22 cellular contexts compared by ENCODE assay signal in the genomic region with DNA sequence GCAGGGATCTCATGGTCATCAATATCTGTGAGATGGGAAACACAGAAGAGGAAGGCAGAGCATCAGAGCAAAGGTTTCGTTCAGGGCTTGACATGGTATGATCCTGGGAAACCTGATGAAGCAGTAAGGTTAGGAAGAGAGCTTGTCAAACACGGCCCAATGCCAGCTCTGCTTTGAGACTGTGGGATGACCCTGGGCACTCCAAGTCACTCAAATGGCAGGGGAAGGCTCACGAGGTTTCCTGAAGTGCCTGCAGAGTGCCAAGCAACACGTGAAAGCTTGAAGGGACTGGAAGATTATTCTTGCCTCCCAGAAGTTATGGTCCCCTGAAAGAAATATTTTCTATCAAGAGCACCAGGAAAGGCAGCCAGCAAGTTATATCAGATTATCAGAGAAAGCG. TPM values are rescaled to one million over a fixed set of nuclear protein-coding genes. Genes with fewer than 3 reads are reported as not detected.
DNase-seq lines count a peak whose midpoint lies in the region; ATAC-seq and TF ChIP-seq lines count a peak whose summit lies in the region.
"Had no signal": no experiment of that assay in that cellular context is flagged by ENCODE, and none has a peak within 500 bp of the region (broad histone marks: within the 10 kb centered on the region; RNA-seq: fewer than 3 reads in every experiment).

No MANE protein-coding gene starts in this region.

- H3K36me3 Mint-ChIP-seq in activated CD8-positive, alpha-beta T cell treated with anti-CD3 and anti-CD28 coated beads, Interleukin-2, amount 10 ng/mL, durations not matched to agents 7 days and 5 days (ENCODE audit: low read depth): peaks cover 59% of the 10 kb centered on the region
- H3K36me3 Mint-ChIP-seq in activated CD8-positive, alpha-beta T cell treated with anti-CD3 and anti-CD28 coated beads for 36 hours (ENCODE audit: low read depth): peaks cover 62% of the 10 kb centered on the region
- peaks cover 14% of the 10 kb centered on the region for H3K36me3 Mint-ChIP-seq in T-helper 17 cell (ENCODE audit: low read depth)
- peaks cover 65% of the 10 kb centered on the region for H3K36me3 Mint-ChIP-seq in stimulated activated memory B cell treated with anti-CD40 and anti-IgM and Interleukin-4, amounts not matched to agents 10 μg/mL and 1 μg/mL and 100 μg/mL, for 72 hours

- no peaks in the 10 kb centered on the region for H3K9me3 Mint-ChIP-seq in activated CD8-positive, alpha-beta T cell treated with anti-CD3 and anti-CD28 coated beads, Interleukin-2, amount 10 ng/mL, durations not matched to agents 7 days and 5 days (ENCODE audit: insufficient read depth)
- no peaks in the 10 kb centered on the region for H3K9me3 Mint-ChIP-seq in activated CD8-positive, alpha-beta T cell treated with anti-CD3 and anti-CD28 coated beads for 36 hours
- H3K9me3 Mint-ChIP-seq in stimulated activated memory B cell treated with anti-CD40 and anti-IgM and Interleukin-4, amounts not matched to agents 10 μg/mL and 1 μg/mL and 100 μg/mL, for 72 hours: no peaks in the 10 kb centered on the region
- H3K9me3 Mint-ChIP-seq: activated naive CD8-positive, alpha-beta T cell treated with anti-CD3 and anti-CD28 coated beads, Interleukin-2, amount 10 ng/mL, durations not matched to agents 7 days and 5 days; activated T-helper 17 cell treated with anti-CD3 and anti-CD28 coated beads, Interleukin-2, amount 50 U/mL, for 72 hours; nephron had no signal

- no peak for TF ChIP-seq CTCF in activated CD8-positive, alpha-beta T cell treated with anti-CD3 and anti-CD28 coated beads for 36 hours (IDR thresholded peaks at IDR 0.05)
- no peak for TF ChIP-seq CTCF in lower lobe of right lung (IDR thresholded peaks at IDR 0.05)

- H3K4me1 ChIP-seq in lower lobe of right lung: peaks cover 21% of the 10 kb centered on the region

- H3K4me3 ChIP-seq in lower lobe of right lung: no peak overlapping the region
- no peak overlapping the region for H3K4me3 ChIP-seq in H7 (ENCODE audit: insufficient read depth, low read depth, low read length)
- H3K4me3 ChIP-seq: BLaER1, cardiac muscle cell, gastroesophageal sphincter, K562, spleen had no signal

- H3K4me3 Mint-ChIP-seq in activated CD8-positive, alpha-beta T cell treated with anti-CD3 and anti-CD28 coated beads, Interleukin-2, amount 10 ng/mL, durations not matched to agents 7 days and 5 days: no peak overlapping the region
- H3K4me3 Mint-ChIP-seq in activated CD8-positive, alpha-beta T cell treated with anti-CD3 and anti-CD28 coated beads for 36 hours: no peak overlapping the region
- no peak overlapping the region for H3K4me3 Mint-ChIP-seq in T-helper 17 cell
- H3K4me3 Mint-ChIP-seq in stimulated activated memory B cell treated with anti-CD40 and anti-IgM and Interleukin-4, amounts not matched to agents 10 μg/mL and 1 μg/mL and 100 μg/mL, for 72 hours: no peak overlapping the region
- H3K4me3 Mint-ChIP-seq: activated naive CD8-positive, alpha-beta T cell treated with anti-CD3 and anti-CD28 coated beads, Interleukin-2, amount 10 ng/mL, durations not matched to agents 7 days and 5 days; activated T-helper 17 cell treated with anti-CD3 and anti-CD28 coated beads, Interleukin-2, amount 50 U/mL, for 72 hours had no signal

- POLR2A ChIA-PET in activated CD8-positive, alpha-beta T cell treated with anti-CD3 and anti-CD28 coated beads, Interleukin-2, amount 10 ng/mL, durations not matched to agents 7 days and 5 days (lab: Charles Lee): interaction anchor here (1.0 kb wide), 1 partner anchor 33 kb away, joined by 4 read pairs; no protein-coding TSS in a partner anchor
- POLR2A ChIA-PET in activated CD8-positive, alpha-beta T cell treated with anti-CD3 and anti-CD28 coated beads for 36 hours (lab: Charles Lee): no interaction called here

- ATAC-seq in activated CD8-positive, alpha-beta T cell treated with anti-CD3 and anti-CD28 coated beads, Interleukin-2, amount 10 ng/mL, durations not matched to agents 7 days and 5 days: no peak
- no peak for ATAC-seq in activated CD8-positive, alpha-beta T cell treated with anti-CD3 and anti-CD28 coated beads for 36 hours
- ATAC-seq in T-helper 17 cell (no peak), lower lobe of right lung (peak; percentile 61 to 68)
- ATAC-seq in stimulated activated memory B cell treated with anti-CD40 and anti-IgM and Interleukin-4, amounts not matched to agents 10 μg/mL and 1 μg/mL and 100 μg/mL, for 72 hours: no peak
- ATAC-seq: gastroesophageal sphincter, K562 had no signal

- intact Hi-C loops in activated CD8-positive, alpha-beta T cell treated with anti-CD3 and anti-CD28 coated beads for 36 hours (cut with micrococcal nuclease): no loop called here
- intact Hi-C loops in lower lobe of right lung (cut with DNase I): no loop called here

- H3K27me3 ChIP-seq in lower lobe of right lung (ENCODE audit: low read depth) (no peaks in the 10 kb centered on the region), H7 (ENCODE audit: control insufficient read depth, insufficient read depth, low read length) (no peaks in the 10 kb centered on the region)
- H3K27me3 ChIP-seq: BLaER1, cardiac muscle cell, gastroesophageal sphincter, spleen had no signal

- H3K27ac ChIP-seq in lower lobe of right lung: peak overlapping the region; percentile 4
- H3K27ac ChIP-seq: BLaER1, cardiac muscle cell, gastroesophageal sphincter, spleen had no signal

- CTCF ChIA-PET in activated CD8-positive, alpha-beta T cell treated with anti-CD3 and anti-CD28 coated beads, Interleukin-2, amount 10 ng/mL, durations not matched to agents 7 days and 5 days (lab: Charles Lee): interaction anchor here (1.0 to 1.4 kb wide), 3 partner anchors 9 to 28 kb away, joined by 3 to 8 read pairs (median 3); no protein-coding TSS in a partner anchor
- CTCF ChIA-PET in activated CD8-positive, alpha-beta T cell treated with anti-CD3 and anti-CD28 coated beads for 36 hours (lab: Charles Lee): interaction anchor here (1.3 to 1.8 kb wide), 3 partner anchors 9 to 132 kb away, joined by 3 to 5 read pairs (median 3); no protein-coding TSS in a partner anchor

- H3K9me3 ChIP-seq in T-helper 17 cell (ENCODE audit: control insufficient read depth, low read length, poor library complexity, severe bottlenecking) (no peaks in the 10 kb centered on the region), lower lobe of right lung (no peaks in the 10 kb centered on the region)
- H3K9me3 ChIP-seq: BLaER1, gastroesophageal sphincter, spleen had no signal

- DNase-seq in activated CD8-positive, alpha-beta T cell treated with anti-CD3 and anti-CD28 coated beads, Interleukin-2, amount 10 ng/mL, durations not matched to agents 7 days and 5 days: no peak
- DNase-seq in activated CD8-positive, alpha-beta T cell treated with anti-CD3 and anti-CD28 coated beads for 36 hours: no peak
- DNase-seq in T-helper 17 cell: no peak
- peak; percentile 56 for DNase-seq in lower lobe of right lung
- no peak for DNase-seq in H7
- no peak for DNase-seq in cerebellar cortex (ENCODE audit: low spot score)
- DNase-seq in NCI-H524 (lab: John Stamatoyannopoulos, UW): no peak
- DNase-seq: activated CD4-positive, alpha-beta T cell treated with anti-CD3 and anti-CD28 coated beads for 4 hours; activated naive CD8-positive, alpha-beta T cell treated with anti-CD3 and anti-CD28 coated beads, Interleukin-2, amount 10 ng/mL, durations not matched to agents 7 days and 5 days; NCI-H1694; NCI-H2171 treated with DMSO at 0.1 percent for 48 hours; NCI-H526 treated with DMSO at 0.1 percent for 48 hours; SHP77; spleen; stimulated activated CD4-positive, alpha-beta T cell treated with anti-CD3 and anti-CD28 coated beads, Interleukin-4, amount 100 ng/mL, for 4 hours had no signal

- H3K27me3 Mint-ChIP-seq in activated CD8-positive, alpha-beta T cell treated with anti-CD3 and anti-CD28 coated beads, Interleukin-2, amount 10 ng/mL, durations not matched to agents 7 days and 5 days (ENCODE audit: low read depth): no peaks in the 10 kb centered on the region
- H3K27me3 Mint-ChIP-seq in activated CD8-positive, alpha-beta T cell treated with anti-CD3 and anti-CD28 coated beads for 36 hours: no peaks in the 10 kb centered on the region
- H3K27me3 Mint-ChIP-seq in T-helper 17 cell: no peaks in the 10 kb centered on the region
- H3K27me3 Mint-ChIP-seq in stimulated activated memory B cell treated with anti-CD40 and anti-IgM and Interleukin-4, amounts not matched to agents 10 μg/mL and 1 μg/mL and 100 μg/mL, for 72 hours: no peaks in the 10 kb centered on the region
- H3K27me3 Mint-ChIP-seq: activated naive CD8-positive, alpha-beta T cell treated with anti-CD3 and anti-CD28 coated beads, Interleukin-2, amount 10 ng/mL, durations not matched to agents 7 days and 5 days; activated T-helper 17 cell treated with anti-CD3 and anti-CD28 coated beads, Interleukin-2, amount 50 U/mL, for 72 hours had no signal

- H3K36me3 ChIP-seq in lower lobe of right lung (peaks cover 78% of the 10 kb centered on the region), H7 (replicated peaks; ENCODE audit: control insufficient read depth, insufficient read depth, low read length) (peaks cover 17% of the 10 kb centered on the region)

- H3K4me1 Mint-ChIP-seq in activated CD8-positive, alpha-beta T cell treated with anti-CD3 and anti-CD28 coated beads, Interleukin-2, amount 10 ng/mL, durations not matched to agents 7 days and 5 days (ENCODE audit: low read depth): peaks cover 27% of the 10 kb centered on the region
- H3K4me1 Mint-ChIP-seq in activated CD8-positive, alpha-beta T cell treated with anti-CD3 and anti-CD28 coated beads for 36 hours (ENCODE audit: low read depth): peaks cover 36% of the 10 kb centered on the region
- peaks cover 21% of the 10 kb centered on the region for H3K4me1 Mint-ChIP-seq in T-helper 17 cell
- H3K4me1 Mint-ChIP-seq in stimulated activated memory B cell treated with anti-CD40 and anti-IgM and Interleukin-4, amounts not matched to agents 10 μg/mL and 1 μg/mL and 100 μg/mL, for 72 hours: peaks cover 37% of the 10 kb centered on the region

- peak overlapping the region; percentile 58 for H3K27ac Mint-ChIP-seq in activated CD8-positive, alpha-beta T cell treated with anti-CD3 and anti-CD28 coated beads, Interleukin-2, amount 10 ng/mL, durations not matched to agents 7 days and 5 days
- H3K27ac Mint-ChIP-seq in activated CD8-positive, alpha-beta T cell treated with anti-CD3 and anti-CD28 coated beads for 36 hours: no peak overlapping the region
- H3K27ac Mint-ChIP-seq in T-helper 17 cell: peak overlapping the region; percentile 92
- H3K27ac Mint-ChIP-seq in stimulated activated memory B cell treated with anti-CD40 and anti-IgM and Interleukin-4, amounts not matched to agents 10 μg/mL and 1 μg/mL and 100 μg/mL, for 72 hours: peak overlapping the region; percentile 40
- H3K27ac Mint-ChIP-seq: activated T-helper 17 cell treated with anti-CD3 and anti-CD28 coated beads, Interleukin-2, amount 50 U/mL, for 72 hours; nephron had no signal

RNA-seq across cellular contexts. Expression of gene MCFD2, which starts 6.5 kb away (rescaled TPM):
- total RNA-seq in activated CD8-positive, alpha-beta T cell treated with anti-CD3 and anti-CD28 coated beads, Interleukin-2, amount 10 ng/mL, durations not matched to agents 7 days and 5 days: 10 to 100 TPM; 41.7 to 44.3 TPM
- 10 to 100 TPM; 27.7 to 31.8 TPM for total RNA-seq in activated CD8-positive, alpha-beta T cell treated with anti-CD3 and anti-CD28 coated beads for 36 hours
- total RNA-seq in T-helper 17 cell: 10 to 100 TPM; 29.0 to 41.9 TPM
- 82.3 TPM for total RNA-seq in lower lobe of right lung
- 65.5 and 76.3 TPM in 2 replicates for total RNA-seq in H7 (2014; rRNA removed; shearing (Covaris generic))

RNA-seq across cellular contexts. Expression of gene TTC7A, which starts 31.9 kb away (rescaled TPM):
- 10 to 100 TPM; 59.3 to 61.0 TPM for total RNA-seq in activated CD8-positive, alpha-beta T cell treated with anti-CD3 and anti-CD28 coated beads, Interleukin-2, amount 10 ng/mL, durations not matched to agents 7 days and 5 days
- 10 to 100 TPM; 51.6 to 54.7 TPM for total RNA-seq in activated CD8-positive, alpha-beta T cell treated with anti-CD3 and anti-CD28 coated beads for 36 hours
- total RNA-seq in T-helper 17 cell: 10 to 100 TPM; 56.3 to 63.0 TPM
- 60.9 TPM for total RNA-seq in lower lobe of right lung
- 14.5 and 17.4 TPM in 2 replicates for total RNA-seq in H7 (2014; rRNA removed; shearing (Covaris generic))

Comparison
In these comparisons a context has a peak if more than half of its experiments do, and no peak if none do; other contexts are left out.
1. ATAC-seq: peak in lower lobe of right lung (2 of 2); none in activated CD8-positive, alpha-beta T cell treated with anti-CD3 and anti-CD28 coated beads, Interleukin-2, amount 10 ng/mL, durations not matched to agents 7 days and 5 days (single experiment), activated CD8-positive, alpha-beta T cell treated with anti-CD3 and anti-CD28 coated beads for 36 hours (single experiment), T-helper 17 cell (single experiment) and stimulated activated memory B cell treated with anti-CD40 and anti-IgM and Interleukin-4, amounts not matched to agents 10 μg/mL and 1 μg/mL and 100 μg/mL, for 72 hours (single experiment).